ENCODE assay signal across 8 cellular contexts in the genomic region with DNA sequence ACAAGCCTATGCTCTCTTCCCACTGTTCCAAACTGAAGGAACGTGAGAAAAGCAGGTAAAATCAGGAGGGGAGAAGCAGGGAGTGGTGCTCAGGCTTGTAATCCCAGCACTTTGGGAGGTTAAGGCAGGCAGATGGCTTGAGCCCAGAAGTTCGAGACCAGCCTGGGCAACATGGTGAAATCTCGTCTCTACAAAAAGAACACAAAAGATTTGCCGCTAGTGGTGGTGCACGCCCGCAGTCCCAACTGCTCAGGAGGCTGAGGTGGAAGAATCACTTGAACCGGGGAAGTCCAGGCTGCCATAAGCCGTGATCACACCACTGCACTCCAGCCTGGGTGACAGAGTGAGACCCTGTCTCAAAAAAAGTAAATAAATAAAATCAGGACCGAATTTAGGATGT. TPM values are rescaled to one million over a fixed set of nuclear protein-coding genes. Genes with fewer than 3 reads are reported as not detected.
DNase-seq lines count a peak whose midpoint lies in the region; ATAC-seq lines count a peak whose summit lies in the region.

No MANE protein-coding gene starts in this region.

- H3K4me1 Mint-ChIP-seq in activated CD8-positive, alpha-beta T cell treated with anti-CD3 and anti-CD28 coated beads, Interleukin-2, amount 10 ng/mL, durations not matched to agents 7 days and 5 days (ENCODE audit: low read depth), result peaks cover 71% of the 10 kb centered on the region
- peaks cover 60 to 76% of the 10 kb centered on the region in 2 donors for H3K4me1 Mint-ChIP-seq in immature natural killer cell

- no peak for ATAC-seq in activated CD8-positive, alpha-beta T cell treated with anti-CD3 and anti-CD28 coated beads, Interleukin-2, amount 10 ng/mL, durations not matched to agents 7 days and 5 days
- no peak for ATAC-seq in GM18517 (IDR thresholded peaks at IDR 0.05; ENCODE audit: unreplicated experiment)

- H3K36me3 ChIP-seq in subcutaneous abdominal adipose tissue (ENCODE audit: control insufficient read depth in 5 of 5, insufficient read depth in 5 of 5, low read length in 5 of 5), result peaks cover 0 to 2% (median 0%) of the 10 kb centered on the region in 5 donors

- H3K9ac ChIP-seq in subcutaneous abdominal adipose tissue (ENCODE audit: low read length in 5 of 5), result peak overlapping the region in 1 of 5 donors; percentile 44

- H3K4me3 Mint-ChIP-seq in activated CD8-positive, alpha-beta T cell treated with anti-CD3 and anti-CD28 coated beads, Interleukin-2, amount 10 ng/mL, durations not matched to agents 7 days and 5 days, result peak overlapping the region; percentile 93
- H3K4me3 Mint-ChIP-seq in immature natural killer cell, result peak overlapping the region; percentile 87 to 94 (median 91)

- CTCF ChIA-PET in activated CD8-positive, alpha-beta T cell treated with anti-CD3 and anti-CD28 coated beads, Interleukin-2, amount 10 ng/mL, durations not matched to agents 7 days and 5 days (lab: Charles Lee), result interaction anchor here (1.0 to 16.2 kb wide), 4 partner anchors 8 to 20 kb away, joined by 3 to 222 read pairs (median 4); no protein-coding TSS in a partner anchor

- no peak overlapping the region for H3K27ac ChIP-seq in subcutaneous abdominal adipose tissue (ENCODE audit: low read depth, low read length)

- peak overlapping the region in 3 of 5 donors; percentile 93 to 96 (median 96) for H3K4me3 ChIP-seq in subcutaneous abdominal adipose tissue (ENCODE audit: low read depth in 1 of 5, low read length in 5 of 5)

- peaks cover 0 to 4% (median 0%) of the 10 kb centered on the region in 5 donors for H3K9me3 ChIP-seq in subcutaneous abdominal adipose tissue (ENCODE audit: control insufficient read depth in 5 of 5, low read length in 5 of 5)

- no peaks in the 10 kb centered on the region for H3K9me3 Mint-ChIP-seq in activated CD8-positive, alpha-beta T cell treated with anti-CD3 and anti-CD28 coated beads, Interleukin-2, amount 10 ng/mL, durations not matched to agents 7 days and 5 days (ENCODE audit: insufficient read depth)
- H3K9me3 Mint-ChIP-seq in immature natural killer cell, result peaks cover 0 to 12% (median 5%) of the 10 kb centered on the region in 6 donors

- POLR2A ChIA-PET in activated CD8-positive, alpha-beta T cell treated with anti-CD3 and anti-CD28 coated beads, Interleukin-2, amount 10 ng/mL, durations not matched to agents 7 days and 5 days (lab: Charles Lee), result interaction anchor here (0.6 to 5.1 kb wide), 7 partner anchors 13 to 461 kb away, joined by 3 to 90 read pairs (median 35); a partner anchor contains a TSS

- DNase-seq in activated CD8-positive, alpha-beta memory T cell treated with anti-CD3 and anti-CD28 coated beads for 24 hours, result peak; percentile 56
- no peak for DNase-seq in activated CD8-positive, alpha-beta memory T cell treated with anti-CD3 and anti-CD28 coated beads, Interleukin-2, amount 50 U/mL, for 4 hours
- no peak for DNase-seq in activated CD8-positive, alpha-beta T cell treated with anti-CD3 and anti-CD28 coated beads, Interleukin-2, amount 10 ng/mL, durations not matched to agents 7 days and 5 days
- DNase-seq in immature natural killer cell (no peak), NCI-H69 (lab: John Stamatoyannopoulos, UW) (no peak), AG08396 (ENCODE audit: low spot score) (no peak)

- peaks cover 47% of the 10 kb centered on the region for H3K36me3 Mint-ChIP-seq in activated CD8-positive, alpha-beta T cell treated with anti-CD3 and anti-CD28 coated beads, Interleukin-2, amount 10 ng/mL, durations not matched to agents 7 days and 5 days (ENCODE audit: low read depth)
- H3K36me3 Mint-ChIP-seq in immature natural killer cell, result peaks cover 2 to 8% (median 3%) of the 10 kb centered on the region in 3 donors

- no peaks in the 10 kb centered on the region for H3K27me3 ChIP-seq in subcutaneous abdominal adipose tissue (ENCODE audit: control insufficient read depth in 5 of 5, insufficient read depth in 4 of 5, low read length in 5 of 5)

- H3K4me1 ChIP-seq in subcutaneous abdominal adipose tissue (ENCODE audit: control insufficient read depth in 5 of 5, insufficient read depth in 5 of 5, low read length in 5 of 5), result peaks cover 0 to 39% (median 28%) of the 10 kb centered on the region in 5 donors

- H3K27ac Mint-ChIP-seq in activated CD8-positive, alpha-beta T cell treated with anti-CD3 and anti-CD28 coated beads, Interleukin-2, amount 10 ng/mL, durations not matched to agents 7 days and 5 days, result peak overlapping the region; percentile 94
- peak overlapping the region in 3 of 6 donors; percentile 36 to 96 (median 57) for H3K27ac Mint-ChIP-seq in immature natural killer cell

- H3K27me3 Mint-ChIP-seq in activated CD8-positive, alpha-beta T cell treated with anti-CD3 and anti-CD28 coated beads, Interleukin-2, amount 10 ng/mL, durations not matched to agents 7 days and 5 days (ENCODE audit: low read depth), result peaks cover 2% of the 10 kb centered on the region
- H3K27me3 Mint-ChIP-seq in immature natural killer cell (ENCODE audit: low read depth in 3 of 3), result peaks cover 23 to 38% (median 27%) of the 10 kb centered on the region in 3 donors

RNA-seq across cellular contexts. Expression of a gene that starts 1.3 kb away (rescaled TPM):
- total RNA-seq in activated CD8-positive, alpha-beta T cell treated with anti-CD3 and anti-CD28 coated beads, Interleukin-2, amount 10 ng/mL, durations not matched to agents 7 days and 5 days, result 1,000 to 10,000 TPM; 4,520 to 4,885 TPM
- polyA plus RNA-seq in immature natural killer cell, result 1,000 to 10,000 TPM; 4,386 to 7,531 (median 5,397) TPM

RNA-seq across cellular contexts. Expression of a gene that starts 23.3 kb away (rescaled TPM):
- 10 to 100 TPM; 71.9 to 73.2 TPM for total RNA-seq in activated CD8-positive, alpha-beta T cell treated with anti-CD3 and anti-CD28 coated beads, Interleukin-2, amount 10 ng/mL, durations not matched to agents 7 days and 5 days
- 1 to 10 TPM in 1 of 3 donors, under 1 TPM in 1, not detected in 1; 0.66 to 3.0 TPM for polyA plus RNA-seq in immature natural killer cell
